ENCODE assay signal across 8 cellular contexts in genomic region chr16:3718019-3718391, GRCh38. TPM values are rescaled to one million over a fixed set of nuclear protein-coding genes. Genes with fewer than 3 reads are reported as not detected.
DNase-seq lines count a peak whose midpoint lies in the region; ATAC-seq, FAIRE-seq and TF ChIP-seq lines count a peak whose summit lies in the region.

No MANE protein-coding gene starts in this region.

- peak overlapping the region; percentile 99 for H3K4me3 ChIP-seq in AG09309 (ENCODE audit: control insufficient read depth, low read depth, low read length)
- H3K4me3 ChIP-seq in LNCaP clone FGC (ENCODE audit: low read depth, low read length), result peak overlapping the region; percentile 90
- H3K4me3 ChIP-seq in naive thymus-derived CD4-positive, alpha-beta T cell (ENCODE audit: low read length), result peak overlapping the region; percentile 67

- H3K27ac Mint-ChIP-seq in chondrocyte (ENCODE audit: unreplicated experiment), result peak overlapping the region; percentile 84
- peak overlapping the region; percentile 67 to 96 (median 91) for H3K27ac Mint-ChIP-seq in naive thymus-derived CD4-positive, alpha-beta T cell

- H3K27me3 ChIP-seq in naive thymus-derived CD4-positive, alpha-beta T cell (ENCODE audit: control insufficient read depth in 2 of 2, insufficient read depth in 2 of 2, low read length in 2 of 2), result no peaks in the 10 kb centered on the region

- no peaks in the 10 kb centered on the region for H3K27me3 Mint-ChIP-seq in chondrocyte (ENCODE audit: low read depth)
- H3K27me3 Mint-ChIP-seq in naive thymus-derived CD4-positive, alpha-beta T cell, result no peaks in the 10 kb centered on the region

- ATAC-seq in naive thymus-derived CD4-positive, alpha-beta T cell, result no peak
- ATAC-seq in GM19395 (IDR thresholded peaks at IDR 0.05; ENCODE audit: unreplicated experiment), result no peak

- H3K4me1 ChIP-seq in naive thymus-derived CD4-positive, alpha-beta T cell (ENCODE audit: control insufficient read depth in 2 of 2, insufficient read depth in 2 of 2, low read length in 2 of 2), result peaks cover 6 to 11% of the 10 kb centered on the region in 2 donors

- peaks cover 18% of the 10 kb centered on the region for H3K4me1 Mint-ChIP-seq in chondrocyte (ENCODE audit: low read depth)
- H3K4me1 Mint-ChIP-seq in naive thymus-derived CD4-positive, alpha-beta T cell, result peaks cover 14 to 41% (median 32%) of the 10 kb centered on the region in 7 donors

- peaks cover 0 to 15% (median 0%) of the 10 kb centered on the region in 3 experiments for H3K36me3 ChIP-seq in naive thymus-derived CD4-positive, alpha-beta T cell (ENCODE audit: control insufficient read depth in 2 of 3, insufficient read depth in 3 of 3, low read length in 3 of 3)

- DNase-seq in AG09309 (ENCODE audit: low read depth) (no peak), LNCaP clone FGC (ENCODE audit: low read depth) (no peak), chondrocyte (ENCODE audit: low spot score) (no peak), GM12891 (ENCODE audit: insufficient read length, low spot score) (no peak), A172 (ENCODE audit: low spot score) (no peak), NCI-H82 treated with DMSO at 0.1 percent for 48 hours (lab: John Stamatoyannopoulos, UW; ENCODE audit: unreplicated experiment) (no peak)
- no peak for DNase-seq in naive thymus-derived CD4-positive, alpha-beta T cell

- H3K9me3 ChIP-seq in naive thymus-derived CD4-positive, alpha-beta T cell (ENCODE audit: control insufficient read depth in 2 of 3, low read length in 3 of 3), result no peaks in the 10 kb centered on the region

- peak overlapping the region; percentile 94 for H3K27ac ChIP-seq in naive thymus-derived CD4-positive, alpha-beta T cell (ENCODE audit: low read depth, low read length)

- intact Hi-C loops in naive thymus-derived CD4-positive, alpha-beta T cell (cut with micrococcal nuclease), result loop anchor here in 1 of 2 donors (5.0 kb wide), 1 partner anchor 106 kb away; the partner anchor contains the start of gene SLX4

- POLR2A ChIA-PET in naive thymus-derived CD4-positive, alpha-beta T cell (lab: Charles Lee), result interaction anchor here (0.7 to 1.5 kb wide), 5 partner anchors 14 to 163 kb away, joined by 3 to 9 read pairs (median 4); partner anchors contain the start of gene CREBBP

- H3K36me3 Mint-ChIP-seq in chondrocyte (ENCODE audit: low read depth), result peaks cover 2% of the 10 kb centered on the region
- H3K36me3 Mint-ChIP-seq in naive thymus-derived CD4-positive, alpha-beta T cell, result peaks cover 0 to 8% (median 4%) of the 10 kb centered on the region in 5 donors

- no peak for TF ChIP-seq POLR2A in GM12891 (IDR thresholded peaks at IDR 0.05; ENCODE audit: low read depth, low read length)

- FAIRE-seq in GM12891 (lab: Jason Lieb, UNC), result no peak

- CTCF ChIA-PET in naive thymus-derived CD4-positive, alpha-beta T cell (lab: Charles Lee), result interaction anchor here (1.6 kb wide), 1 partner anchor 163 kb away, joined by 3 read pairs; no protein-coding TSS in a partner anchor

- TF ChIP-seq CTCF in AG09309 (IDR thresholded peaks at IDR 0.05; ENCODE audit: control insufficient read depth, insufficient read depth, low read depth, low read length, missing control alignments) (no peak), LNCaP clone FGC (IDR thresholded peaks at IDR 0.05; ENCODE audit: control insufficient read depth, extremely low read depth, insufficient read depth) (no peak), chondrocyte (IDR thresholded peaks at IDR 0.05) (no peak)

- H3K9me3 Mint-ChIP-seq in chondrocyte (ENCODE audit: low read depth), result no peaks in the 10 kb centered on the region
- peaks cover 0 to 4% (median 0%) of the 10 kb centered on the region in 11 donors for H3K9me3 Mint-ChIP-seq in naive thymus-derived CD4-positive, alpha-beta T cell

- peak overlapping the region; percentile 80 for H3K4me3 Mint-ChIP-seq in chondrocyte (ENCODE audit: unreplicated experiment)
- peak overlapping the region; percentile 77 to 93 (median 84) for H3K4me3 Mint-ChIP-seq in naive thymus-derived CD4-positive, alpha-beta T cell

TF ChIP-seq in GM12891, 5 proteins besides CTCF, POLR2A, EP300 and RAD21:
- no peak for TF ChIP-seq SPI1 (IDR thresholded peaks at IDR 0.05; ENCODE audit: low read depth, low read length)
- no peak for TF ChIP-seq PAX5 (IDR thresholded peaks at IDR 0.05; ENCODE audit: insufficient read depth, low read length, severe bottlenecking)
- no peak for TF ChIP-seq POU2F2 (IDR thresholded peaks at IDR 0.05; ENCODE audit: low read depth, low read length)
- TF ChIP-seq POLR2AphosphoS5 (IDR thresholded peaks at IDR 0.05; ENCODE audit: low read depth, low read length), result no peak
- no peak for TF ChIP-seq TAF1 (IDR thresholded peaks at IDR 0.05; ENCODE audit: low read depth, low read length)
TF ChIP-seq in GM12891: peak in this region for 0.

RNA-seq across cellular contexts. Expression of gene TRAP1, which starts 0.7 kb away (rescaled TPM):
- total RNA-seq in chondrocyte, result 54.2 to 81.1 TPM (median 60.6 TPM) in 3 replicates
- total RNA-seq in naive thymus-derived CD4-positive, alpha-beta T cell, result 100 to 1,000 TPM in 4 of 5 experiments, 10 to 100 TPM in 1; 96.8 to 138 (median 132) TPM
- 10 to 100 TPM; 59.6 to 73.9 TPM for polyA plus RNA-seq in naive thymus-derived CD4-positive, alpha-beta T cell
- 153 TPM for polyA plus RNA-seq in GM12891 (2012; ENCODE audit: low read depth, missing spikeins)
- total RNA-seq in A172 (2014; rRNA removed; shearing (Covaris generic)), result 106 and 123 TPM in 2 replicates
